1 cellular context compared by ENCODE assay signal in genomic region chr19:33382006-33382405, GRCh38.
TF ChIP-seq lines count a peak whose summit lies in the region.

No MANE protein-coding gene starts in this region.

TF ChIP-seq in K562, 482 proteins besides CTCF, POLR2A, EP300 and RAD21:
- TF ChIP-seq RFX7 (CRISPR knock-in tag; IDR thresholded peaks at IDR 0.05) (no peak), HNRNPH1 (optimal IDR thresholded peaks at IDR 0.05; ENCODE audit: low read depth, low read length) (no peak), CBX8 (IDR thresholded peaks at IDR 0.05; ENCODE audit: borderline replicate concordance, extremely low read depth, low read depth, low read length, poor library complexity, severe bottlenecking) (no peak), ZNF133 (CRISPR knock-in tag; IDR thresholded peaks at IDR 0.05) (no peak), IRF2 (CRISPR knock-in tag; IDR thresholded peaks at IDR 0.05) (no peak), RBFOX2 (IDR thresholded peaks at IDR 0.05; ENCODE audit: low read depth, low read length) (no peak)
